In genomic region chr10:21516270-21517131, GRCh38 we compare ENCODE assay signal across 8 cellular contexts. TPM values are rescaled to one million over a fixed set of nuclear protein-coding genes. Genes with fewer than 3 reads are reported as not detected.
A peak's percentile ranks its signal among the peaks of the same experiment; 100 is the strongest.
DNase-seq lines count a peak whose midpoint lies in the region; ATAC-seq, FAIRE-seq and TF ChIP-seq lines count a peak whose summit lies in the region.

No MANE protein-coding gene starts in this region.

- H3K27ac Mint-ChIP-seq in naive B cell = peak overlapping the region in 1 of 6 donors; percentile 92

- no peaks in the 10 kb centered on the region for H3K9me3 Mint-ChIP-seq in activated T-cell treated with anti-CD3 and anti-CD28 coated beads, Interleukin-2, amount 50 U/mL, for 4 hours
- H3K9me3 Mint-ChIP-seq in naive B cell = peaks cover 0 to 15% (median 0%) of the 10 kb centered on the region in 7 donors

- POLR2A ChIA-PET in HEK293T (lab: Yijun Ruan, JAX) = interaction anchor here (0.8 to 4.2 kb wide), 8 partner anchors 8 to 208 kb away, joined by 3 to 49 read pairs (median 5); partner anchors contain the start of gene SKIDA1

- DNase-seq in NCI-H1694 treated with DMSO at 0.1 percent for 48 hours (lab: John Stamatoyannopoulos, UW) (peak; percentile 18), NCI-H1694 (lab: John Stamatoyannopoulos, UW) (no peak), HEK293T (ENCODE audit: extremely low spot score) (no peak), MV-4-11 (lab: John Stamatoyannopoulos, UW) (peak; percentile 36), fibroblast of gingiva (ENCODE audit: low read depth) (peak; percentile 79), naive B cell (peak; percentile 43), urothelium cell line (ENCODE audit: low spot score) (peak; percentile 60)
- DNase-seq in activated T-cell treated with anti-CD3 and anti-CD28 coated beads, Interleukin-2, amount 50 U/mL, for 4 hours = peak; percentile 41

- ATAC-seq in activated T-cell treated with anti-CD3 and anti-CD28 coated beads, Interleukin-2, amount 50 U/mL, for 4 hours = peak; percentile 77 to 80
- ATAC-seq in naive B cell (ENCODE audit: low read depth in 2 of 2) = peak; percentile 80 to 81

- no peak for FAIRE-seq in urothelium cell line (lab: Jason Lieb, UNC)

- H3K27me3 Mint-ChIP-seq in activated T-cell treated with anti-CD3 and anti-CD28 coated beads, Interleukin-2, amount 50 U/mL, for 4 hours (ENCODE audit: low read depth) = peaks cover 81% of the 10 kb centered on the region
- H3K27me3 Mint-ChIP-seq in naive B cell = peaks cover 61 to 80% (median 68%) of the 10 kb centered on the region in 3 donors

- peaks cover 33% of the 10 kb centered on the region for H3K4me1 Mint-ChIP-seq in activated T-cell treated with anti-CD3 and anti-CD28 coated beads, Interleukin-2, amount 50 U/mL, for 4 hours (ENCODE audit: low read depth)
- peaks cover 25 to 38% (median 26%) of the 10 kb centered on the region in 3 donors for H3K4me1 Mint-ChIP-seq in naive B cell

- H3K4me3 Mint-ChIP-seq in activated T-cell treated with anti-CD3 and anti-CD28 coated beads, Interleukin-2, amount 50 U/mL, for 4 hours = peak overlapping the region; percentile 79
- H3K4me3 Mint-ChIP-seq in naive B cell = peak overlapping the region; percentile 75 to 86 (median 78)

- CTCF ChIA-PET in HEK293T (lab: Yijun Ruan, JAX) = no interaction called here

- H3K36me3 Mint-ChIP-seq in activated T-cell treated with anti-CD3 and anti-CD28 coated beads, Interleukin-2, amount 50 U/mL, for 4 hours (ENCODE audit: insufficient read depth) = no peaks in the 10 kb centered on the region
- no peaks in the 10 kb centered on the region for H3K36me3 Mint-ChIP-seq in naive B cell

TF ChIP-seq in HEK293T, 16 proteins besides CTCF, POLR2A, EP300 and RAD21:
- TF ChIP-seq L3MBTL2 (conservative IDR thresholded peaks at IDR 0.05) (peak; percentile 27; the same call in 1 of the 2 replicates), LEF1 (IDR thresholded peaks at IDR 0.05; ENCODE audit: borderline replicate concordance) (no peak)

RNA-seq across cellular contexts. Expression of gene SKIDA1, which starts 9.0 kb away (rescaled TPM):
- total RNA-seq in activated T-cell treated with anti-CD3 and anti-CD28 coated beads, Interleukin-2, amount 50 U/mL, for 4 hours = not detected
- not detected for polyA plus RNA-seq in naive B cell (ENCODE audit: low read depth in 6 of 6)

RNA-seq across cellular contexts. Expression of gene MLLT10, which starts 17.5 kb away (rescaled TPM):
- 10 to 100 TPM; 28.6 to 30.6 (median 29.4) TPM for total RNA-seq in activated T-cell treated with anti-CD3 and anti-CD28 coated beads, Interleukin-2, amount 50 U/mL, for 4 hours
- 1 to 10 TPM; 3.8 to 7.3 (median 6.6) TPM for polyA plus RNA-seq in naive B cell (ENCODE audit: low read depth in 6 of 6)

Comparison
In these comparisons a context has a peak if more than half of its experiments do, and no peak if none do; other contexts are left out.
1. DNase-seq: peak in NCI-H1694 treated with DMSO at 0.1 percent for 48 hours (single experiment), MV-4-11 (single experiment), activated T-cell treated with anti-CD3 and anti-CD28 coated beads, Interleukin-2, amount 50 U/mL, for 4 hours (single experiment), fibroblast of gingiva (single experiment), naive B cell (single experiment) and urothelium cell line (single experiment); none in NCI-H1694 (single experiment) and HEK293T (single experiment).